11 cellular contexts compared by ENCODE assay signal in genomic region chr1:177185209-177185608, GRCh38. TPM values are rescaled to one million over a fixed set of nuclear protein-coding genes. Genes with fewer than 3 reads are reported as not detected.
DNase-seq lines count a peak whose midpoint lies in the region; ATAC-seq and TF ChIP-seq lines count a peak whose summit lies in the region.
"Had no signal": no experiment of that assay in that cellular context is flagged by ENCODE, and none has a peak within 500 bp of the region (broad histone marks: within the 10 kb centered on the region; RNA-seq: fewer than 3 reads in every experiment).

No MANE protein-coding gene starts in this region.

- CTCF ChIA-PET in SK-N-SH (lab: Yijun Ruan, JAX): interaction anchor here (1.5 to 5.3 kb wide), 2 partner anchors 287 to 761 kb away, joined by 3 to 131 read pairs; no protein-coding TSS in a partner anchor
- CTCF ChIA-PET in T-cell (lab: Charles Lee): no interaction called here
- CTCF ChIA-PET in activated CD4-positive, alpha-beta T cell treated with anti-CD3 and anti-CD28 coated beads for 36 hours (lab: Charles Lee): no interaction called here

- no peak overlapping the region for H2AFZ ChIP-seq in SK-N-SH (ENCODE audit: low read depth)

- H3K4me3 ChIP-seq in SK-N-SH (ENCODE audit: low read depth in 2 of 2, low read length in 1 of 2): no peak overlapping the region
- no peak overlapping the region for H3K4me3 ChIP-seq in RWPE2 (ENCODE audit: severe bottlenecking)
- no peak overlapping the region for H3K4me3 ChIP-seq in fibroblast of pulmonary artery (replicated peaks; ENCODE audit: low read depth, low read length)
- H3K4me3 ChIP-seq in transverse colon: no peak overlapping the region

- H3K4me3 Mint-ChIP-seq in T-cell: no peak overlapping the region
- no peak overlapping the region for H3K4me3 Mint-ChIP-seq in activated CD4-positive, alpha-beta T cell treated with anti-CD3 and anti-CD28 coated beads for 36 hours

- H3K9ac ChIP-seq in SK-N-SH: no peak overlapping the region

- ATAC-seq in SK-N-SH treated with all-trans-retinoic acid at 6 μM for 48 hours (no peak), RWPE2 (ENCODE audit: low read depth) (no peak), T-cell (replicated peaks in 1 of 4) (no peak)
- no peak for ATAC-seq in activated CD4-positive, alpha-beta T cell treated with anti-CD3 and anti-CD28 coated beads for 36 hours
- ATAC-seq: activated naive CD4-positive, alpha-beta T cell treated with anti-CD3 and anti-CD28 coated beads, Interleukin-2, amount 50 U/mL, for 72 hours had no signal

- no peaks in the 10 kb centered on the region for H4K20me1 ChIP-seq in SK-N-SH (ENCODE audit: insufficient read depth)

- peaks cover 0 to 2% (median 1%) of the 10 kb centered on the region in 3 donors for H3K9me3 Mint-ChIP-seq in T-cell
- no peaks in the 10 kb centered on the region for H3K9me3 Mint-ChIP-seq in activated CD4-positive, alpha-beta T cell treated with anti-CD3 and anti-CD28 coated beads for 36 hours (ENCODE audit: low read depth)

- H3K27ac ChIP-seq in SK-N-SH (ENCODE audit: low read depth in 2 of 2, low read length in 1 of 2) (no peak overlapping the region), RWPE2 (ENCODE audit: poor library complexity, severe bottlenecking) (no peak overlapping the region), transverse colon (no peak overlapping the region)

- no peak for TF ChIP-seq RAD21 in SK-N-SH (IDR thresholded peaks at IDR 0.05; ENCODE audit: low read length)

- TF ChIP-seq EP300 in SK-N-SH (IDR thresholded peaks at IDR 0.05; ENCODE audit: borderline replicate concordance in 1 of 2, low read depth in 1 of 2, low read length in 1 of 2) (no peak), transverse colon (IDR thresholded peaks at IDR 0.05; ENCODE audit: low read depth) (no peak)

- H3K9me3 ChIP-seq in SK-N-SH (no peaks in the 10 kb centered on the region), RWPE2 (ENCODE audit: severe bottlenecking) (peaks cover 3% of the 10 kb centered on the region), transverse colon (no peaks in the 10 kb centered on the region)

- no peak overlapping the region for H3K27ac Mint-ChIP-seq in T-cell
- no peak overlapping the region for H3K27ac Mint-ChIP-seq in activated CD4-positive, alpha-beta T cell treated with anti-CD3 and anti-CD28 coated beads for 36 hours
- H3K27ac Mint-ChIP-seq: activated naive CD4-positive, alpha-beta T cell treated with anti-CD3 and anti-CD28 coated beads, Interleukin-2, amount 50 U/mL, for 72 hours had no signal

- H3K27me3 ChIP-seq in SK-N-SH (ENCODE audit: insufficient read depth) (peaks cover 8% of the 10 kb centered on the region; the same call in 1 of the 2 replicates), RWPE2 (ENCODE audit: insufficient read depth, poor library complexity, severe bottlenecking) (peaks cover 15% of the 10 kb centered on the region), transverse colon (peaks cover 19% of the 10 kb centered on the region)

- peaks cover 8 to 18% (median 10%) of the 10 kb centered on the region in 3 donors for H3K4me1 Mint-ChIP-seq in T-cell
- H3K4me1 Mint-ChIP-seq in activated CD4-positive, alpha-beta T cell treated with anti-CD3 and anti-CD28 coated beads for 36 hours: peaks cover 8% of the 10 kb centered on the region

- no peaks in the 10 kb centered on the region for H3K79me2 ChIP-seq in SK-N-SH (ENCODE audit: insufficient read depth)

- peaks cover 20 to 22% of the 10 kb centered on the region in 2 donors for H3K27me3 Mint-ChIP-seq in T-cell
- H3K27me3 Mint-ChIP-seq in activated CD4-positive, alpha-beta T cell treated with anti-CD3 and anti-CD28 coated beads for 36 hours: peaks cover 16% of the 10 kb centered on the region

- H3K9me2 ChIP-seq in SK-N-SH: no peaks in the 10 kb centered on the region

- POLR2A ChIA-PET in SK-N-SH (lab: Yijun Ruan, JAX): no interaction called here
- POLR2A ChIA-PET in T-cell (lab: Charles Lee): no interaction called here
- POLR2A ChIA-PET in activated CD4-positive, alpha-beta T cell treated with anti-CD3 and anti-CD28 coated beads for 36 hours (lab: Charles Lee): no interaction called here

- H3K4me1 ChIP-seq in SK-N-SH (ENCODE audit: control insufficient read depth in 1 of 2, insufficient read depth in 2 of 2, low read depth in 1 of 2, low read length in 1 of 2): peaks cover 0 to 27% of the 10 kb centered on the region in 2 experiments; a peak in 2 of 4 replicates
- H3K4me1 ChIP-seq in RWPE2 (ENCODE audit: insufficient read depth, poor library complexity, severe bottlenecking): no peaks in the 10 kb centered on the region
- peaks cover 0 to 7% (median 2%) of the 10 kb centered on the region in 4 donors for H3K4me1 ChIP-seq in transverse colon

- in situ Hi-C loops in transverse colon (cut with MboI; ENCODE audit: low pct_ligation_motif_present in 1 of 4, low pct_unique_long_range_greater_than_20kb in 1 of 4, low sequenced_read_pairs in 3 of 4): no loop called here

- TF ChIP-seq CTCF in SK-N-SH (IDR thresholded peaks at IDR 0.05) (peak; percentile 55), RWPE2 (IDR thresholded peaks at IDR 0.05; ENCODE audit: poor library complexity, severe bottlenecking) (peak; percentile 40), fibroblast of pulmonary artery (IDR thresholded peaks at IDR 0.05; ENCODE audit: low read length, missing control alignments) (peak; percentile 63), transverse colon (IDR thresholded peaks at IDR 0.05) (peak in 3 of 5 experiments; percentile 29 to 52 (median 43))

- H3K36me3 ChIP-seq in SK-N-SH (replicated peaks in 1 of 2; ENCODE audit: control insufficient read depth in 1 of 2, insufficient read depth in 2 of 2, low read length in 1 of 2) (no peaks in the 10 kb centered on the region), RWPE2 (ENCODE audit: low read depth) (no peaks in the 10 kb centered on the region), transverse colon (no peaks in the 10 kb centered on the region)

- no peaks in the 10 kb centered on the region for H3F3A ChIP-seq in SK-N-SH (replicated peaks; ENCODE audit: insufficient read depth)

- no peak for TF ChIP-seq POLR2A in transverse colon (IDR thresholded peaks at IDR 0.05)

- intact Hi-C loops in transverse colon (cut with DNase I; ENCODE audit: low total_unique reads): no loop called here
- intact Hi-C loops in activated CD4-positive, alpha-beta T cell treated with anti-CD3 and anti-CD28 coated beads for 36 hours (cut with DNase I, micrococcal nuclease): no loop called here

- H3K4me2 ChIP-seq in SK-N-SH: no peak overlapping the region

- no peaks in the 10 kb centered on the region for H3K36me3 Mint-ChIP-seq in T-cell
- H3K36me3 Mint-ChIP-seq in activated CD4-positive, alpha-beta T cell treated with anti-CD3 and anti-CD28 coated beads for 36 hours (ENCODE audit: low read depth): no peaks in the 10 kb centered on the region

- DNase-seq in SK-N-SH: no peak
- DNase-seq in RWPE2 (ENCODE audit: low spot score): no peak
- peak; percentile 27 for DNase-seq in fibroblast of pulmonary artery (ENCODE audit: low read depth)
- no peak for DNase-seq in transverse colon
- DNase-seq in T-cell: no peak
- DNase-seq in stimulated activated CD4-positive, alpha-beta T cell treated with anti-CD3 and anti-CD28 coated beads, Interleukin-12 subunit alpha, Interleukin-12 subunit beta, amount 100 ng/mL, for 4 hours: no peak
- DNase-seq in activated CD4-positive, alpha-beta T cell treated with anti-CD3 and anti-CD28 coated beads for 36 hours: no peak
- DNase-seq: NCI-H774; stimulated activated CD4-positive, alpha-beta T cell treated with anti-CD3 and anti-CD28 coated beads, Interleukin-1b, Interleukin-23, amount 100 ng/mL, for 48 hours had no signal

- WGBS in SK-N-SH (ENCODE audit: low lambda C conversion rate): 60% methylated on average over 5 of the region's 5 CpGs
- 70 to 82% methylated on average over 5 of the region's 5 CpGs for WGBS in transverse colon (ENCODE audit: low coverage in 1 of 2), 2 donors

TF ChIP-seq in SK-N-SH, 30 proteins besides CTCF, POLR2A, EP300 and RAD21:
- TF ChIP-seq TAF1 (IDR thresholded peaks at IDR 0.05; ENCODE audit: borderline replicate concordance, low read depth, low read length) (no peak), IRF3 (IDR thresholded peaks at IDR 0.05; ENCODE audit: low read depth, low read length) (no peak), RXRA (IDR thresholded peaks at IDR 0.05; ENCODE audit: borderline replicate concordance, low read depth) (no peak)

TF ChIP-seq in SK-N-SH treated with all-trans-retinoic acid at 6 μM for 48 hours, 23 proteins besides CTCF, POLR2A, EP300 and RAD21 (continues in another document):
- TF ChIP-seq TOX (CRISPR knock-in tag; IDR thresholded peaks at IDR 0.05; ENCODE audit: borderline replicate concordance): no peak
- TF ChIP-seq ZNF8 (CRISPR knock-in tag; IDR thresholded peaks at IDR 0.05): no peak
- TF ChIP-seq CSDC2 (CRISPR knock-in tag; IDR thresholded peaks at IDR 0.05): no peak
- TF ChIP-seq CREB5 (CRISPR knock-in tag; IDR thresholded peaks at IDR 0.05; ENCODE audit: low read depth): no peak
- no peak for TF ChIP-seq OSR1 (CRISPR knock-in tag; IDR thresholded peaks at IDR 0.05)
- no peak for TF ChIP-seq TCF4 (CRISPR knock-in tag; IDR thresholded peaks at IDR 0.05; ENCODE audit: borderline replicate concordance)
- no peak for TF ChIP-seq ISL1 (CRISPR knock-in tag; IDR thresholded peaks at IDR 0.05)

RNA-seq across cellular contexts. Expression of gene BRINP2, which starts 14.5 kb away (rescaled TPM):
- polyA plus RNA-seq in SK-N-SH (2012; rRNA removed): 0.12 and 0.62 TPM in 2 replicates
- polyA plus RNA-seq in SK-N-SH (2012; cell fraction: cytosol; rRNA removed): 0.26 and 0.51 TPM in 2 replicates
- 0.50 and 0.55 TPM in 2 replicates for polyA plus RNA-seq in SK-N-SH (2012; cell fraction: nucleus; rRNA removed)
- total RNA-seq in transverse colon: not detected
- total RNA-seq in T-cell: under 1 TPM in 1 of 5 donors, not detected in 4; 0.06 TPM
- total RNA-seq in activated CD4-positive, alpha-beta T cell treated with anti-CD3 and anti-CD28 coated beads for 36 hours: not detected
- total RNA-seq: activated naive CD4-positive, alpha-beta T cell treated with anti-CD3 and anti-CD28 coated beads, Interleukin-2, amount 50 U/mL, for 72 hours had no signal

RNA-seq across cellular contexts. Expression of gene ASTN1, which starts 20.7 kb away (rescaled TPM):
- 0.13 and 0.29 TPM in 2 replicates for polyA plus RNA-seq in SK-N-SH (2012; rRNA removed)
- 0.21 and 0.39 TPM in 2 replicates for polyA plus RNA-seq in SK-N-SH (2012; cell fraction: cytosol; rRNA removed)
- 0.20 TPM in 2 replicates for polyA plus RNA-seq in SK-N-SH (2012; cell fraction: nucleus; rRNA removed)
- total RNA-seq in transverse colon (1 to 10 TPM in 1 of 4 donors, under 1 TPM in 3; 0.27 to 3.0 (median 0.74) TPM), T-cell (under 1 TPM in 1 of 5 donors, not detected in 4; 0.06 TPM)
- not detected for total RNA-seq in activated CD4-positive, alpha-beta T cell treated with anti-CD3 and anti-CD28 coated beads for 36 hours
- total RNA-seq: activated naive CD4-positive, alpha-beta T cell treated with anti-CD3 and anti-CD28 coated beads, Interleukin-2, amount 50 U/mL, for 72 hours had no signal
